In the genomic region with DNA sequence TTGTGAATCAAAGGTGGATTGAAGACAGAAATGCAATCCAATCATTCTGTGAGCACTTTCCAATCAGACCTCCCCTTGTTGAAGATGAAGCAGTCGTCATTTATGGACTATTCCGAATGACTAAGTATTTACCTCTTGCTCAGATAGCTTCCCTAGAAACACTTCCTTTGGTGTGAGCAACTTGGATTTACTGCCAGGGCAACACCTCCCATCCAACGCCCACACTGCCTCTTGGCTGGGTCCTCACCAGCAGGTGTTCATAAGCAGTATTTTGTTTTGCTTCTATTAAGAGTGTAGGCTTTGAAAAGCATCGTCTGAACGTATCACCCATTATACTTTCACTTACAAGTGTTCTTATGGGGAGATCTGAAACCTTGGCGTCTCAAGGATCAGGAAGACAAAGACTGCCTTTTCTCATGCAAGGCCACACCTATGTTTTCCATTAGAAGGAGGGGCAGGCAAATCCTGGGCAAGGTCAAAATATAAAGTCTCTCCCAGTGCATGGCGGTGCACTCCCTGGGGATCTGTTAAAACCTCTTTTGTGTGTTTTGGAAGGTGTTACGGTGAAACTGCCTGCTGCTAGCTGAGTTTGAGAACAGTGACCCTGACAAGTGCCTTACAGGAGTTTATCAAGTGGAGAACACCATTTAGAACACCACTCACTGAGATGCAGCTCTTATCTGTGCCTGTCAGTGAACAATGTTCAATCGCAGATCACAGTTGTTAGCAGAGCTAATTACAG, we compare ENCODE assay signal across 8 cellular contexts. TPM values are rescaled to one million over a fixed set of nuclear protein-coding genes. Genes with fewer than 3 reads are reported as not detected.
DNase-seq lines count a peak whose midpoint lies in the region; ATAC-seq and TF ChIP-seq lines count a peak whose summit lies in the region.

No MANE protein-coding gene starts in this region.

- H3K36me3 ChIP-seq in ES-I3 (ENCODE audit: insufficient read depth, low read length) (no peaks in the 10 kb centered on the region), mucosa of rectum (ENCODE audit: control insufficient read depth in 2 of 2, insufficient read depth in 2 of 2, low read length in 2 of 2) (no peaks in the 10 kb centered on the region), WERI-Rb-1 (no peaks in the 10 kb centered on the region)

- H3K27ac Mint-ChIP-seq in nephron progenitor cell = no peak overlapping the region

- H3K4me3 Mint-ChIP-seq in nephron progenitor cell = no peak overlapping the region

- H3K4me1 Mint-ChIP-seq in nephron progenitor cell = peaks cover 14% of the 10 kb centered on the region

- no peaks in the 10 kb centered on the region for H3K36me3 Mint-ChIP-seq in nephron progenitor cell (ENCODE audit: low read depth)

- no peaks in the 10 kb centered on the region for H3K9me3 ChIP-seq in ES-I3 (ENCODE audit: control insufficient read depth, insufficient read depth, low read length)
- H3K9me3 ChIP-seq in mucosa of rectum (ENCODE audit: control insufficient read depth in 2 of 2, low read length in 2 of 2) = no peaks in the 10 kb centered on the region
- no peaks in the 10 kb centered on the region for H3K9me3 ChIP-seq in WERI-Rb-1 (ENCODE audit: severe bottlenecking)

- H3K9me3 Mint-ChIP-seq in nephron progenitor cell = no peaks in the 10 kb centered on the region

- H3K27me3 ChIP-seq in mucosa of rectum (ENCODE audit: control insufficient read depth in 2 of 2, insufficient read depth in 2 of 2, low read length in 2 of 2) = no peaks in the 10 kb centered on the region
- H3K27me3 ChIP-seq in WERI-Rb-1 (ENCODE audit: insufficient read depth, low read depth, severe bottlenecking) = no peaks in the 10 kb centered on the region

- peak overlapping the region; percentile 88 to 96 for H3K27ac ChIP-seq in mucosa of rectum (ENCODE audit: low read depth in 2 of 2, low read length in 2 of 2)
- H3K27ac ChIP-seq in WERI-Rb-1 = no peak overlapping the region

- H3K4me3 ChIP-seq in mucosa of rectum (ENCODE audit: low read length in 2 of 2) = peak overlapping the region; percentile 59 to 69
- H3K4me3 ChIP-seq in WERI-Rb-1 (ENCODE audit: low read depth, low read length) = no peak overlapping the region

- ATAC-seq in GM18907 (IDR thresholded peaks at IDR 0.05; ENCODE audit: unreplicated experiment) = no peak

- TF ChIP-seq CTCF in nephron progenitor cell (IDR thresholded peaks at IDR 0.05) = no peak
- TF ChIP-seq CTCF in WERI-Rb-1 (IDR thresholded peaks at IDR 0.05; ENCODE audit: low read depth, low read length) = no peak

- H3K9ac ChIP-seq in ES-I3 (ENCODE audit: low read depth, low read length) = 0 out of 2 replicates have a peak overlapping the region, but pooled peaks have one; percentile 15
- peak overlapping the region; percentile 49 to 58 for H3K9ac ChIP-seq in mucosa of rectum (ENCODE audit: low read depth in 1 of 2, low read length in 2 of 2)

- DNase-seq in NCI-H2196 (lab: John Stamatoyannopoulos, UW; ENCODE audit: unreplicated experiment) (peak; percentile 60), dermis microvascular lymphatic vessel endothelial cell (ENCODE audit: low read depth in 2 of 2) (peak; percentile 48 to 95), nephron progenitor cell (no peak), WERI-Rb-1 (no peak), SKM-1 treated with dmso at 0.1 percent for 144 hours (lab: John Stamatoyannopoulos, UW; ENCODE audit: unreplicated experiment) (no peak)

- H3K27me3 Mint-ChIP-seq in nephron progenitor cell (ENCODE audit: low read depth, poor library complexity) = peaks cover 10% of the 10 kb centered on the region

- H3K4me1 ChIP-seq in ES-I3 (ENCODE audit: insufficient read depth, low read length) = peaks cover 27% of the 10 kb centered on the region
- H3K4me1 ChIP-seq in mucosa of rectum (ENCODE audit: control insufficient read depth in 2 of 2, insufficient read depth in 2 of 2, low read length in 2 of 2) = peaks cover 6 to 35% of the 10 kb centered on the region in 2 donors

RNA-seq across cellular contexts. Expression of a gene that starts 10.6 kb away (rescaled TPM):
- total RNA-seq in dermis microvascular lymphatic vessel endothelial cell = 99.6 and 123 TPM in 2 replicates

RNA-seq across cellular contexts. Expression of a gene that starts 32.4 kb away (rescaled TPM):
- total RNA-seq in dermis microvascular lymphatic vessel endothelial cell = 0.89 and 1.2 TPM in 2 replicates

Comparison
In these comparisons a context has a peak if more than half of its experiments do, and no peak if none do; other contexts are left out.
1. DNase-seq: peak in NCI-H2196 (single experiment) and dermis microvascular lymphatic vessel endothelial cell (2 of 2); none in nephron progenitor cell (single experiment), WERI-Rb-1 (single experiment) and SKM-1 treated with dmso at 0.1 percent for 144 hours (single experiment).